In genomic region chr13:98945863-98946605, GRCh38 we compare ENCODE assay signal across 22 cellular contexts. TPM values are rescaled to one million over a fixed set of nuclear protein-coding genes. Genes with fewer than 3 reads are reported as not detected.
DNase-seq lines count a peak whose midpoint lies in the region; ATAC-seq and TF ChIP-seq lines count a peak whose summit lies in the region.
"Had no signal": no experiment of that assay in that cellular context is flagged by ENCODE, and none has a peak within 500 bp of the region (broad histone marks: within the 10 kb centered on the region; RNA-seq: fewer than 3 reads in every experiment).

No MANE protein-coding gene starts in this region.

- H3K27ac Mint-ChIP-seq in activated naive CD4-positive, alpha-beta T cell treated with anti-CD3 and anti-CD28 coated beads, Interleukin-2, amount 10 ng/mL, durations not matched to agents 7 days and 5 days: peak overlapping the region; percentile 20
- H3K27ac Mint-ChIP-seq in central memory CD8-positive, alpha-beta T cell (ENCODE audit: low read depth): peak overlapping the region; percentile 25
- peak overlapping the region; percentile 6 for H3K27ac Mint-ChIP-seq in mesothelial cell of epicardium
- H3K27ac Mint-ChIP-seq: B cell; HFFc6; stimulated activated effector memory CD8-positive, alpha-beta T cell treated with anti-CD3 and anti-CD28 coated beads, Interleukin-12 subunit alpha, Interleukin-12 subunit beta, amount 100 ng/mL, for 72 hours had no signal

- no peak for ATAC-seq in central memory CD8-positive, alpha-beta T cell (replicated peaks; ENCODE audit: extremely low read depth, poor library complexity, severe bottlenecking)
- no peak for ATAC-seq in upper lobe of left lung (ENCODE audit: low FRiP score in 2 of 2)
- ATAC-seq in activated T-cell treated with anti-CD3 and anti-CD28 coated beads, Interleukin-2, amount 50 U/mL, for 4 hours: no peak
- ATAC-seq: natural killer cell treated with Interleukin-12 subunit alpha and Interleukin-12 subunit beta and Interleukin-15 and Interleukin-18, amount 100 ng/mL, for 72 hours; stimulated activated effector memory CD8-positive, alpha-beta T cell treated with anti-CD3 and anti-CD28 coated beads, Interleukin-12 subunit alpha, Interleukin-12 subunit beta, amount 100 ng/mL, for 72 hours had no signal

- no peak overlapping the region for H3K4me3 ChIP-seq in upper lobe of left lung
- H3K4me3 ChIP-seq: hepatocyte, sigmoid colon, tibial nerve had no signal

- H3K9me3 Mint-ChIP-seq in activated naive CD4-positive, alpha-beta T cell treated with anti-CD3 and anti-CD28 coated beads, Interleukin-2, amount 10 ng/mL, durations not matched to agents 7 days and 5 days: no peaks in the 10 kb centered on the region
- no peaks in the 10 kb centered on the region for H3K9me3 Mint-ChIP-seq in central memory CD8-positive, alpha-beta T cell
- no peaks in the 10 kb centered on the region for H3K9me3 Mint-ChIP-seq in mesothelial cell of epicardium
- H3K9me3 Mint-ChIP-seq in activated T-cell treated with anti-CD3 and anti-CD28 coated beads, Interleukin-2, amount 50 U/mL, for 4 hours: no peaks in the 10 kb centered on the region
- H3K9me3 Mint-ChIP-seq: HFFc6; natural killer cell treated with Interleukin-12 subunit alpha and Interleukin-12 subunit beta and Interleukin-15 and Interleukin-18, amount 100 ng/mL, for 72 hours; stimulated activated effector memory CD8-positive, alpha-beta T cell treated with anti-CD3 and anti-CD28 coated beads, Interleukin-12 subunit alpha, Interleukin-12 subunit beta, amount 100 ng/mL, for 72 hours had no signal

- no peak overlapping the region for H3K4me3 Mint-ChIP-seq in activated naive CD4-positive, alpha-beta T cell treated with anti-CD3 and anti-CD28 coated beads, Interleukin-2, amount 10 ng/mL, durations not matched to agents 7 days and 5 days
- H3K4me3 Mint-ChIP-seq in central memory CD8-positive, alpha-beta T cell: no peak overlapping the region
- no peak overlapping the region for H3K4me3 Mint-ChIP-seq in mesothelial cell of epicardium
- H3K4me3 Mint-ChIP-seq in activated T-cell treated with anti-CD3 and anti-CD28 coated beads, Interleukin-2, amount 50 U/mL, for 4 hours: no peak overlapping the region
- H3K4me3 Mint-ChIP-seq: B cell; HFFc6; natural killer cell treated with Interleukin-12 subunit alpha and Interleukin-12 subunit beta and Interleukin-15 and Interleukin-18, amount 100 ng/mL, for 72 hours; stimulated activated effector memory CD8-positive, alpha-beta T cell treated with anti-CD3 and anti-CD28 coated beads, Interleukin-12 subunit alpha, Interleukin-12 subunit beta, amount 100 ng/mL, for 72 hours had no signal

- H3K27ac ChIP-seq in upper lobe of left lung: peak overlapping the region; percentile 34 to 74 (median 53)
- H3K27ac ChIP-seq: hepatocyte, HL-60, parathyroid adenoma, sigmoid colon had no signal

- peaks cover 15 to 38% (median 16%) of the 10 kb centered on the region in 4 donors for H3K4me1 ChIP-seq in upper lobe of left lung
- H3K4me1 ChIP-seq: parathyroid adenoma had no signal

- peaks cover 17% of the 10 kb centered on the region for H3K36me3 Mint-ChIP-seq in activated naive CD4-positive, alpha-beta T cell treated with anti-CD3 and anti-CD28 coated beads, Interleukin-2, amount 10 ng/mL, durations not matched to agents 7 days and 5 days
- H3K36me3 Mint-ChIP-seq in central memory CD8-positive, alpha-beta T cell (ENCODE audit: insufficient read depth): peaks cover 10% of the 10 kb centered on the region
- no peaks in the 10 kb centered on the region for H3K36me3 Mint-ChIP-seq in mesothelial cell of epicardium
- peaks cover 7% of the 10 kb centered on the region for H3K36me3 Mint-ChIP-seq in activated T-cell treated with anti-CD3 and anti-CD28 coated beads, Interleukin-2, amount 50 U/mL, for 4 hours (ENCODE audit: insufficient read depth)
- H3K36me3 Mint-ChIP-seq: natural killer cell treated with Interleukin-12 subunit alpha and Interleukin-12 subunit beta and Interleukin-15 and Interleukin-18, amount 100 ng/mL, for 72 hours; stimulated activated effector memory CD8-positive, alpha-beta T cell treated with anti-CD3 and anti-CD28 coated beads, Interleukin-12 subunit alpha, Interleukin-12 subunit beta, amount 100 ng/mL, for 72 hours had no signal

- no peak for TF ChIP-seq EP300 in upper lobe of left lung (IDR thresholded peaks at IDR 0.05)

- H3K27me3 Mint-ChIP-seq in activated naive CD4-positive, alpha-beta T cell treated with anti-CD3 and anti-CD28 coated beads, Interleukin-2, amount 10 ng/mL, durations not matched to agents 7 days and 5 days: no peaks in the 10 kb centered on the region
- no peaks in the 10 kb centered on the region for H3K27me3 Mint-ChIP-seq in central memory CD8-positive, alpha-beta T cell
- peaks cover 2% of the 10 kb centered on the region for H3K27me3 Mint-ChIP-seq in mesothelial cell of epicardium (ENCODE audit: low read depth)
- H3K27me3 Mint-ChIP-seq in activated T-cell treated with anti-CD3 and anti-CD28 coated beads, Interleukin-2, amount 50 U/mL, for 4 hours (ENCODE audit: low read depth): no peaks in the 10 kb centered on the region
- H3K27me3 Mint-ChIP-seq: B cell; natural killer cell treated with Interleukin-12 subunit alpha and Interleukin-12 subunit beta and Interleukin-15 and Interleukin-18, amount 100 ng/mL, for 72 hours had no signal

- TF ChIP-seq CTCF in mesothelial cell of epicardium (IDR thresholded peaks at IDR 0.05; ENCODE audit: unreplicated experiment) (no peak), upper lobe of left lung (IDR thresholded peaks at IDR 0.05) (no peak)

- no peaks in the 10 kb centered on the region for H3K9me3 ChIP-seq in upper lobe of left lung
- H3K9me3 ChIP-seq: sigmoid colon, tibial nerve had no signal

- peaks cover 0 to 3% (median 0%) of the 10 kb centered on the region in 4 donors for H3K36me3 ChIP-seq in upper lobe of left lung
- H3K36me3 ChIP-seq: sigmoid colon, tibial nerve had no signal

- 93 to 96% methylated on average over 9 of the region's 9 CpGs for WGBS in upper lobe of left lung, 2 donors

- no peak for TF ChIP-seq POLR2A in upper lobe of left lung (IDR thresholded peaks at IDR 0.05)

- no peaks in the 10 kb centered on the region for H3K27me3 ChIP-seq in upper lobe of left lung
- H3K27me3 ChIP-seq: hepatocyte, sigmoid colon, tibial nerve had no signal

- no peak for DNase-seq in activated naive CD4-positive, alpha-beta T cell treated with anti-CD3 and anti-CD28 coated beads, Interleukin-2, amount 10 ng/mL, durations not matched to agents 7 days and 5 days
- no peak for DNase-seq in activated naive CD4-positive, alpha-beta T cell treated with anti-CD3 and anti-CD28 coated beads, Interleukin-2, amount 50 U/mL, for 16 hours
- DNase-seq in central memory CD8-positive, alpha-beta T cell (ENCODE audit: low spot score in 2 of 2): no peak
- DNase-seq in mesothelial cell of epicardium (ENCODE audit: low spot score in 2 of 2, unreplicated experiment in 2 of 2) (no peak), upper lobe of left lung (no peak), AML-193 (lab: John Stamatoyannopoulos, UW) (no peak)
- no peak for DNase-seq in activated T-cell treated with anti-CD3 and anti-CD28 coated beads, Interleukin-2, amount 50 U/mL, for 4 hours
- DNase-seq in effector CD8-positive, alpha-beta T cell (lab: John Stamatoyannopoulos, UW): no peak
- DNase-seq: 8988T; activated CD4-positive, alpha-beta T cell treated with anti-CD3 and anti-CD28 coated beads for 1 hour; HFFc6; IMR-90; NCI-H1436; sigmoid colon; SW 1271 had no signal

- H3K4me1 Mint-ChIP-seq in activated naive CD4-positive, alpha-beta T cell treated with anti-CD3 and anti-CD28 coated beads, Interleukin-2, amount 10 ng/mL, durations not matched to agents 7 days and 5 days: peaks cover 12% of the 10 kb centered on the region
- H3K4me1 Mint-ChIP-seq in central memory CD8-positive, alpha-beta T cell: peaks cover 31% of the 10 kb centered on the region
- peaks cover 11% of the 10 kb centered on the region for H3K4me1 Mint-ChIP-seq in mesothelial cell of epicardium
- H3K4me1 Mint-ChIP-seq in activated T-cell treated with anti-CD3 and anti-CD28 coated beads, Interleukin-2, amount 50 U/mL, for 4 hours (ENCODE audit: low read depth): peaks cover 31% of the 10 kb centered on the region
- H3K4me1 Mint-ChIP-seq: B cell had no signal

- CTCF ChIA-PET in activated naive CD4-positive, alpha-beta T cell treated with anti-CD3 and anti-CD28 coated beads, Interleukin-2, amount 10 ng/mL, durations not matched to agents 7 days and 5 days (lab: Charles Lee): no interaction called here

RNA-seq across cellular contexts. Expression of gene DOCK9, which starts 31.8 kb away (rescaled TPM):
- total RNA-seq in mesothelial cell of epicardium: 21.0 to 26.6 TPM (median 22.8 TPM) in 3 replicates
- total RNA-seq in upper lobe of left lung: 100 to 1,000 TPM; 155 to 284 (median 170) TPM
- total RNA-seq in activated T-cell treated with anti-CD3 and anti-CD28 coated beads, Interleukin-2, amount 50 U/mL, for 4 hours: 10 to 100 TPM; 25.8 to 34.9 (median 28.4) TPM
